In the genomic region with DNA sequence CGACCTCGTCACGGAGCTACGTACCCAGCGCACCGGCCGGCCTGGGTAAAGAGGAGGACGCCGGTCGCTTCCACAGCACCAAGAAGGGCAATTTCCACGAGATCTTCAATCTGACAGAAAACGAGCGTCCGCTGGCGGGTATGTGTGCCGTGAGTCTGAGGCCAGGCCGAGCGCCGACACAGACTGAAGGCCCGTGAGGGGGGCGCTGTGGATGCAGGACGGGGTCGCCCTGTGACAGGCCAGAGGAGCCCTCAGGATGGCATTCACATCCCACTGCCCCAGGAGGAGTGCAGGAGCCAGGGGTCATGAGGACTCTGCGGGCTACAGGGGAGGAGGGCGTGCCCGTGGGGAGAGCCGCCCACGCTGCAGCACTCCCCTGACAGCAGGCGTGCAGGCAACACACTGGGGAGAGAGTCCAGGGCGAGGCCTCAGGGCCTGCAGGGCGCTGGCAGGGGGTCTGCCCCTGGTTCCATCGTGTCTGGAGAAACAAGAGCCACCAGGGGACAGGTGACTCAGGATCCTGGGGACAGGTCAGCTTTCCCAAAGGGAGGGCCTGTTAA, we compare ENCODE assay signal across 10 cellular contexts. TPM values are rescaled to one million over a fixed set of nuclear protein-coding genes. Genes with fewer than 3 reads are reported as not detected.
DNase-seq lines count a peak whose midpoint lies in the region; ATAC-seq and TF ChIP-seq lines count a peak whose summit lies in the region.
"Had no signal": no experiment of that assay in that cellular context is flagged by ENCODE, and none has a peak within 500 bp of the region (broad histone marks: within the 10 kb centered on the region; RNA-seq: fewer than 3 reads in every experiment).

No MANE protein-coding gene starts in this region.

- no peaks in the 10 kb centered on the region for H3K27me3 Mint-ChIP-seq in activated CD4-positive, alpha-beta T cell treated with anti-CD3 and anti-CD28 coated beads, Interleukin-2, amount 10 ng/mL, durations not matched to agents 24 days and 14 days
- no peaks in the 10 kb centered on the region for H3K27me3 Mint-ChIP-seq in type B pancreatic cell

- WGBS in gastroesophageal sphincter (ENCODE audit: low coverage in 1 of 2), 2 donors: 90% methylated on average over 2 of the region's 32 CpGs; no CpG with 5 or more reads in 1 of the 2 donors
- 89% methylated on average over 30 of the region's 32 CpGs for WGBS in hepatocyte (ENCODE audit: low lambda C conversion rate, missing lambda C conversion rate)

- H3K4me1 ChIP-seq in gastroesophageal sphincter (peaks cover 0 to 7% (median 0%) of the 10 kb centered on the region in 3 donors), hepatocyte (ENCODE audit: insufficient read depth) (no peaks in the 10 kb centered on the region)

- H3K27me3 ChIP-seq in gastroesophageal sphincter (no peaks in the 10 kb centered on the region), hepatocyte (no peaks in the 10 kb centered on the region)

- H3K79me2 ChIP-seq in hepatocyte: no peaks in the 10 kb centered on the region

- peaks cover 0 to 77% of the 10 kb centered on the region in 2 donors for H3K36me3 ChIP-seq in gastroesophageal sphincter
- H3K36me3 ChIP-seq in hepatocyte (replicated peaks; ENCODE audit: insufficient read depth, low read depth): no peaks in the 10 kb centered on the region

- no peaks in the 10 kb centered on the region for H3K9me3 Mint-ChIP-seq in activated CD4-positive, alpha-beta T cell treated with anti-CD3 and anti-CD28 coated beads, Interleukin-2, amount 10 ng/mL, durations not matched to agents 24 days and 14 days
- no peaks in the 10 kb centered on the region for H3K9me3 Mint-ChIP-seq in type B pancreatic cell

- peak overlapping the region in 3 of 4 donors; percentile 24 to 65 (median 54) for H3K27ac ChIP-seq in gastroesophageal sphincter
- no peak overlapping the region for H3K27ac ChIP-seq in hepatocyte
- H3K27ac ChIP-seq: 22Rv1 had no signal

- peak overlapping the region; percentile 95 for H3K27ac Mint-ChIP-seq in activated CD4-positive, alpha-beta T cell treated with anti-CD3 and anti-CD28 coated beads, Interleukin-2, amount 10 ng/mL, durations not matched to agents 24 days and 14 days
- no peak overlapping the region for H3K27ac Mint-ChIP-seq in type B pancreatic cell

- H3K4me3 ChIP-seq in gastroesophageal sphincter: no peak overlapping the region
- H3K4me3 ChIP-seq in hepatocyte: no peak overlapping the region

- H3K4me3 Mint-ChIP-seq in activated CD4-positive, alpha-beta T cell treated with anti-CD3 and anti-CD28 coated beads, Interleukin-2, amount 10 ng/mL, durations not matched to agents 24 days and 14 days: peak overlapping the region; percentile 91
- no peak overlapping the region for H3K4me3 Mint-ChIP-seq in type B pancreatic cell

- H3K9me3 ChIP-seq in gastroesophageal sphincter (no peaks in the 10 kb centered on the region), hepatocyte (ENCODE audit: low read depth) (no peaks in the 10 kb centered on the region)

- DNase-seq in activated CD4-positive, CD25-positive, alpha-beta regulatory T cell (lab: John Stamatoyannopoulos, UW): no peak
- DNase-seq in activated CD4-positive, alpha-beta T cell treated with anti-CD3 and anti-CD28 coated beads, Interleukin-2, amount 10 ng/mL, durations not matched to agents 24 days and 14 days: peak; percentile 77
- peak; percentile 8 for DNase-seq in stimulated activated naive CD4-positive, alpha-beta T cell treated with Interleukin-2 at 50 U/mL for 16 hours (lab: John Stamatoyannopoulos, UW)
- DNase-seq in type B pancreatic cell (ENCODE audit: extremely low spot score, unreplicated experiment) (no peak), T1000 (lab: John Stamatoyannopoulos, UW) (no peak), hepatocyte (ENCODE audit: low spot score) (no peak)
- DNase-seq: NCI-H1417 treated with DMSO at 0.1 percent for 48 hours had no signal

- TF ChIP-seq EP300 in gastroesophageal sphincter (IDR thresholded peaks at IDR 0.05): no peak

- TF ChIP-seq CTCF in gastroesophageal sphincter (IDR thresholded peaks at IDR 0.05): no peak
- no peak for TF ChIP-seq CTCF in type B pancreatic cell (conservative IDR thresholded peaks at IDR 0.05)
- no peak for TF ChIP-seq CTCF in hepatocyte (IDR thresholded peaks at IDR 0.05; ENCODE audit: poor library complexity)

- H3K9me2 ChIP-seq in hepatocyte (replicated peaks; ENCODE audit: insufficient read depth): no peaks in the 10 kb centered on the region

- intact Hi-C loops in activated CD4-positive, alpha-beta T cell treated with anti-CD3 and anti-CD28 coated beads, Interleukin-2, amount 10 ng/mL, durations not matched to agents 24 days and 14 days (cut with micrococcal nuclease): loop anchor here (1.0 to 2.0 kb wide), 8 partner anchors 13 to 110 kb away; a partner anchor contains a TSS

- ATAC-seq in activated CD4-positive, CD25-positive, alpha-beta regulatory T cell treated with anti-CD3 and anti-CD28 coated beads, Interleukin-2, amount 50 U/mL, for 24 hours: peak; percentile 12 to 15
- ATAC-seq in gastroesophageal sphincter: no peak

- peaks cover 27% of the 10 kb centered on the region for H3K36me3 Mint-ChIP-seq in activated CD4-positive, alpha-beta T cell treated with anti-CD3 and anti-CD28 coated beads, Interleukin-2, amount 10 ng/mL, durations not matched to agents 24 days and 14 days (ENCODE audit: low read depth)
- peaks cover 5% of the 10 kb centered on the region for H3K36me3 Mint-ChIP-seq in type B pancreatic cell

- H2AFZ ChIP-seq in hepatocyte: no peak overlapping the region

- TF ChIP-seq POLR2A in gastroesophageal sphincter (IDR thresholded peaks at IDR 0.05): no peak

- peaks cover 30% of the 10 kb centered on the region for H3K4me1 Mint-ChIP-seq in activated CD4-positive, alpha-beta T cell treated with anti-CD3 and anti-CD28 coated beads, Interleukin-2, amount 10 ng/mL, durations not matched to agents 24 days and 14 days
- peaks cover 4% of the 10 kb centered on the region for H3K4me1 Mint-ChIP-seq in type B pancreatic cell (ENCODE audit: unreplicated experiment)

- no peak overlapping the region for H3K4me2 ChIP-seq in hepatocyte

- H4K20me1 ChIP-seq in hepatocyte (ENCODE audit: insufficient read depth, poor library complexity, severe bottlenecking): no peaks in the 10 kb centered on the region

RNA-seq across cellular contexts. Expression of a gene that starts 53.6 kb away (rescaled TPM):
- total RNA-seq in activated CD4-positive, alpha-beta T cell treated with anti-CD3 and anti-CD28 coated beads, Interleukin-2, amount 10 ng/mL, durations not matched to agents 24 days and 14 days: 63.8 and 66.1 TPM in 2 replicates
- total RNA-seq in gastroesophageal sphincter (10 to 100 TPM; 10.8 to 53.3 (median 33.2) TPM), type B pancreatic cell (ENCODE audit: low replicate concordance) (56.4 and 80.9 TPM in 2 replicates), hepatocyte (21.2 and 21.8 TPM in 2 replicates)
- 31.0 and 32.6 TPM in 2 replicates for polyA plus RNA-seq in hepatocyte

Comparison
In these comparisons a context has a peak if more than half of its experiments do, and no peak if none do; other contexts are left out.
1. DNase-seq: peak in activated CD4-positive, alpha-beta T cell treated with anti-CD3 and anti-CD28 coated beads, Interleukin-2, amount 10 ng/mL, durations not matched to agents 24 days and 14 days (single experiment) and stimulated activated naive CD4-positive, alpha-beta T cell treated with Interleukin-2 at 50 U/mL for 16 hours (single experiment); none in activated CD4-positive, CD25-positive, alpha-beta regulatory T cell (0 of 4), type B pancreatic cell (single experiment), T1000 (single experiment) and hepatocyte (single experiment).